ENCODE assay signal across 1 cellular context in the genomic region with DNA sequence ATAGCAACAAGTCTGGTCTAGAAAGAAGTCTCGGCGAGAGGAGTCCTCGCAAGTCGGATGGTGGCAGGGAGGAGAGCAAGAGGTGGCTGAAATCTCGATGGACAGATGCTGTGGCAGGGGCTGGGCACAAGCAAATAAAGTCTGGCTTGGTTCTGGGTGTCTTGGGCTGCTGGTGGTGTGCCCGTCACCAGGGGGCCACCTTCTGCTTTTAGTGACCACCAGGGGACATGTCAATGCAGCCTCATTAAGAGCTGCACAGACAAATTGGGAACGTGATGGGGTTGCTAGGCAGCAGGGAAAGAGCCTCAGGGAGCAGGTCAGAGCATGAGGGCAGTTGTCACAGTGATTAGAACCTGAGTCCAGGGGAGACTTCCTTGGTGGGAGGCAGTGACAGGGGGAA.
TF ChIP-seq lines count a peak whose summit lies in the region.

No MANE protein-coding gene starts in this region.

TF ChIP-seq in H1, 55 proteins besides CTCF, POLR2A, EP300 and RAD21:
- TF ChIP-seq, protein P1, sequence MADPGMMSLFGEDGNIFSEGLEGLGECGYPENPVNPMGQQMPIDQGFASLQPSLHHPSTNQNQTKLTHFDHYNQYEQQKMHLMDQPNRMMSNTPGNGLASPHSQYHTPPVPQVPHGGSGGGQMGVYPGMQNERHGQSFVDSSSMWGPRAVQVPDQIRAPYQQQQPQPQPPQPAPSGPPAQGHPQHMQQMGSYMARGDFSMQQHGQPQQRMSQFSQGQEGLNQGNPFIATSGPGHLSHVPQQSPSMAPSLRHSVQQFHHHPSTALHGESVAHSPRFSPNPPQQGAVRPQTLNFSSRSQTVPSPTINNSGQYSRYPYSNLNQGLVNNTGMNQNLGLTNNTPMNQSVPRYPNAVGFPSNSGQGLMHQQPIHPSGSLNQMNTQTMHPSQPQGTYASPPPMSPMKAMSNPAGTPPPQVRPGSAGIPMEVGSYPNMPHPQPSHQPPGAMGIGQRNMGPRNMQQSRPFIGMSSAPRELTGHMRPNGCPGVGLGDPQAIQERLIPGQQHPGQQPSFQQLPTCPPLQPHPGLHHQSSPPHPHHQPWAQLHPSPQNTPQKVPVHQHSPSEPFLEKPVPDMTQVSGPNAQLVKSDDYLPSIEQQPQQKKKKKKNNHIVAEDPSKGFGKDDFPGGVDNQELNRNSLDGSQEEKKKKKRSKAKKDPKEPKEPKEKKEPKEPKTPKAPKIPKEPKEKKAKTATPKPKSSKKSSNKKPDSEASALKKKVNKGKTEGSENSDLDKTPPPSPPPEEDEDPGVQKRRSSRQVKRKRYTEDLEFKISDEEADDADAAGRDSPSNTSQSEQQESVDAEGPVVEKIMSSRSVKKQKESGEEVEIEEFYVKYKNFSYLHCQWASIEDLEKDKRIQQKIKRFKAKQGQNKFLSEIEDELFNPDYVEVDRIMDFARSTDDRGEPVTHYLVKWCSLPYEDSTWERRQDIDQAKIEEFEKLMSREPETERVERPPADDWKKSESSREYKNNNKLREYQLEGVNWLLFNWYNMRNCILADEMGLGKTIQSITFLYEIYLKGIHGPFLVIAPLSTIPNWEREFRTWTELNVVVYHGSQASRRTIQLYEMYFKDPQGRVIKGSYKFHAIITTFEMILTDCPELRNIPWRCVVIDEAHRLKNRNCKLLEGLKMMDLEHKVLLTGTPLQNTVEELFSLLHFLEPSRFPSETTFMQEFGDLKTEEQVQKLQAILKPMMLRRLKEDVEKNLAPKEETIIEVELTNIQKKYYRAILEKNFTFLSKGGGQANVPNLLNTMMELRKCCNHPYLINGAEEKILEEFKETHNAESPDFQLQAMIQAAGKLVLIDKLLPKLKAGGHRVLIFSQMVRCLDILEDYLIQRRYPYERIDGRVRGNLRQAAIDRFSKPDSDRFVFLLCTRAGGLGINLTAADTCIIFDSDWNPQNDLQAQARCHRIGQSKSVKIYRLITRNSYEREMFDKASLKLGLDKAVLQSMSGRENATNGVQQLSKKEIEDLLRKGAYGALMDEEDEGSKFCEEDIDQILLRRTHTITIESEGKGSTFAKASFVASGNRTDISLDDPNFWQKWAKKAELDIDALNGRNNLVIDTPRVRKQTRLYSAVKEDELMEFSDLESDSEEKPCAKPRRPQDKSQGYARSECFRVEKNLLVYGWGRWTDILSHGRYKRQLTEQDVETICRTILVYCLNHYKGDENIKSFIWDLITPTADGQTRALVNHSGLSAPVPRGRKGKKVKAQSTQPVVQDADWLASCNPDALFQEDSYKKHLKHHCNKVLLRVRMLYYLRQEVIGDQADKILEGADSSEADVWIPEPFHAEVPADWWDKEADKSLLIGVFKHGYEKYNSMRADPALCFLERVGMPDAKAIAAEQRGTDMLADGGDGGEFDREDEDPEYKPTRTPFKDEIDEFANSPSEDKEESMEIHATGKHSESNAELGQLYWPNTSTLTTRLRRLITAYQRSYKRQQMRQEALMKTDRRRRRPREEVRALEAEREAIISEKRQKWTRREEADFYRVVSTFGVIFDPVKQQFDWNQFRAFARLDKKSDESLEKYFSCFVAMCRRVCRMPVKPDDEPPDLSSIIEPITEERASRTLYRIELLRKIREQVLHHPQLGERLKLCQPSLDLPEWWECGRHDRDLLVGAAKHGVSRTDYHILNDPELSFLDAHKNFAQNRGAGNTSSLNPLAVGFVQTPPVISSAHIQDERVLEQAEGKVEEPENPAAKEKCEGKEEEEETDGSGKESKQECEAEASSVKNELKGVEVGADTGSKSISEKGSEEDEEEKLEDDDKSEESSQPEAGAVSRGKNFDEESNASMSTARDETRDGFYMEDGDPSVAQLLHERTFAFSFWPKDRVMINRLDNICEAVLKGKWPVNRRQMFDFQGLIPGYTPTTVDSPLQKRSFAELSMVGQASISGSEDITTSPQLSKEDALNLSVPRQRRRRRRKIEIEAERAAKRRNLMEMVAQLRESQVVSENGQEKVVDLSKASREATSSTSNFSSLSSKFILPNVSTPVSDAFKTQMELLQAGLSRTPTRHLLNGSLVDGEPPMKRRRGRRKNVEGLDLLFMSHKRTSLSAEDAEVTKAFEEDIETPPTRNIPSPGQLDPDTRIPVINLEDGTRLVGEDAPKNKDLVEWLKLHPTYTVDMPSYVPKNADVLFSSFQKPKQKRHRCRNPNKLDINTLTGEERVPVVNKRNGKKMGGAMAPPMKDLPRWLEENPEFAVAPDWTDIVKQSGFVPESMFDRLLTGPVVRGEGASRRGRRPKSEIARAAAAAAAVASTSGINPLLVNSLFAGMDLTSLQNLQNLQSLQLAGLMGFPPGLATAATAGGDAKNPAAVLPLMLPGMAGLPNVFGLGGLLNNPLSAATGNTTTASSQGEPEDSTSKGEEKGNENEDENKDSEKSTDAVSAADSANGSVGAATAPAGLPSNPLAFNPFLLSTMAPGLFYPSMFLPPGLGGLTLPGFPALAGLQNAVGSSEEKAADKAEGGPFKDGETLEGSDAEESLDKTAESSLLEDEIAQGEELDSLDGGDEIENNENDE (IDR thresholded peaks at IDR 0.05; ENCODE audit: insufficient replicate concordance, low read length): no peak
- TF ChIP-seq CBX5 (IDR thresholded peaks at IDR 0.05; ENCODE audit: low read depth, low read length) (no peak), YY1 (IDR thresholded peaks at IDR 0.05; ENCODE audit: low read depth, low read length) (0 out of 2 replicates have a peak, but pooled peaks have one; percentile 12), EGR1 (IDR thresholded peaks at IDR 0.05; ENCODE audit: borderline replicate concordance, low read depth, low read length) (no peak), CREB1 (IDR thresholded peaks at IDR 0.05) (no peak)
